Comparison of ENCODE assay signal across 7 cellular contexts in the genomic region with DNA sequence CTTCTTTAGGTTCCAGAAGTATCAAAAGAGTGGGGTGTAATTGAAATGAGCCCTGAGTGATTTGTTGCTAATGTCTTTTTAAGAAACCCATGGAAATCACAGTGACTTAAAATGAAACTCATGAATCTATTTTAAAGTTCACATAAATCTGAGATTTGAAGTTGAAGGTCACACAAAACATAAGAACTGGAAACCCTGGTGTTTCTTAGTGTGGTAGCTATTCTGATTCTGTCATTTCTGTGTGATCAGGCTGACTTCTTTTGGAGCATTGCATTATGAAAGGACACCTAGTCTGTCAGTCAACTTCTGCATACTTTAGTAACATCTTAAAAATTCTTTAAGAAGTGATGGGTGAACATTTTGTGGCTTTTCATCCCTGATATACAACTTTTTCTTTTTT.
"Had no signal": no experiment of that assay in that cellular context is flagged by ENCODE, and none has a peak within 500 bp of the region (broad histone marks: within the 10 kb centered on the region; RNA-seq: fewer than 3 reads in every experiment).

No MANE protein-coding gene starts in this region.

- H3K4me3 ChIP-seq: ascending aorta, left ventricle myocardium inferior, tibial nerve had no signal

- H3K27ac ChIP-seq: ascending aorta, left ventricle myocardium inferior, tibial nerve had no signal

- H3K27me3 ChIP-seq: ascending aorta, tibial nerve had no signal

- DNase-seq: activated CD4-positive, alpha-beta memory T cell treated with anti-CD3 and anti-CD28 coated beads for 36 hours; activated CD8-positive, alpha-beta memory T cell treated with anti-CD3 and anti-CD28 coated beads, Interleukin-2, amount 50 U/mL, for 4 hours; endodermal cell; erythroblast; left ventricle myocardium inferior had no signal

- H3K9me3 ChIP-seq: ascending aorta, left ventricle myocardium inferior, tibial nerve had no signal

- H3K4me1 ChIP-seq: ascending aorta, left ventricle myocardium inferior, tibial nerve had no signal

- H3K36me3 ChIP-seq: ascending aorta, left ventricle myocardium inferior, tibial nerve had no signal
